In genomic region chr7:16392990-16393523, GRCh38 we compare ENCODE assay signal across 1 cellular context.
TF ChIP-seq lines count a peak whose summit lies in the region.

No MANE protein-coding gene starts in this region.

TF ChIP-seq in HepG2, 621 proteins besides CTCF, POLR2A, EP300 and RAD21 (continued from another document):
- TF ChIP-seq ZNF432 (CRISPR knock-in tag; IDR thresholded peaks at IDR 0.05; ENCODE audit: borderline replicate concordance), result no peak
- TF ChIP-seq SP140L (CRISPR knock-in tag; IDR thresholded peaks at IDR 0.05; ENCODE audit: borderline replicate concordance), result no peak
- no peak for TF ChIP-seq SUZ12 (IDR thresholded peaks at IDR 0.05; ENCODE audit: low read depth, low read length)
- no peak for TF ChIP-seq ZNF704 (CRISPR knock-in tag; IDR thresholded peaks at IDR 0.05; ENCODE audit: borderline replicate concordance)
- TF ChIP-seq CREM (IDR thresholded peaks at IDR 0.05), result no peak
- no peak for TF ChIP-seq CREM (CRISPR knock-in tag; IDR thresholded peaks at IDR 0.05)
- TF ChIP-seq NPAS2 (CRISPR knock-in tag; IDR thresholded peaks at IDR 0.05; ENCODE audit: borderline replicate concordance), result no peak
- no peak for TF ChIP-seq TEAD2 (CRISPR knock-in tag; IDR thresholded peaks at IDR 0.05)
- no peak for TF ChIP-seq ZNF441 (CRISPR knock-in tag; IDR thresholded peaks at IDR 0.05; ENCODE audit: borderline replicate concordance)
- TF ChIP-seq ZNF33A (CRISPR knock-in tag; IDR thresholded peaks at IDR 0.05; ENCODE audit: borderline replicate concordance), result no peak
- TF ChIP-seq ZIK1 (CRISPR knock-in tag; IDR thresholded peaks at IDR 0.05; ENCODE audit: borderline replicate concordance, low read depth), result no peak
- TF ChIP-seq SSRP1 (CRISPR knock-in tag; IDR thresholded peaks at IDR 0.05), result no peak
- no peak for TF ChIP-seq FOXK1 (CRISPR knock-in tag; IDR thresholded peaks at IDR 0.05; ENCODE audit: borderline replicate concordance, low read depth)
- TF ChIP-seq MLLT10 (CRISPR knock-in tag; IDR thresholded peaks at IDR 0.05), result no peak
- no peak for TF ChIP-seq NR0B2 (CRISPR knock-in tag; IDR thresholded peaks at IDR 0.05)
TF ChIP-seq in HepG2: peak in this region for 0.
